ENCODE assay signal across 1 cellular context in the genomic region with DNA sequence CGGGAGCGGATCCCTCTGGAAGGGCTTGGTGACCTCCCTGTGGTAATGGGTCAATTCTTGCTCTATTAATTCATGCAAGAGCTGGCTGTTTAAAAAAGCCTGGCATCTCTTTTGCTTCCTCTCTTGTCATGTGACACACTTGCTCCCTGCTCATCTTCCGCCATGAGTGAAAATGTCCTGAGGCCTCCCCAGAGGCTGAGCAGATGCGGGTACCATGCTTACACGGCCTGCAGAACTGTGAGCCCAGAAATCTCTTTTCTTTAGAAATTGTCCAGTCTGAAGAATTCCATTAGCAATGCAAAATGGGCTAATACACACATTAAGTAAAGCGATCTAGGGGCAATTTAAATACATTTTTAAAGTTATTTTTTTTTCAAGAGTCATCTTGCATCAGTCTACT.
TF ChIP-seq lines count a peak whose summit lies in the region.

No MANE protein-coding gene starts in this region.

TF ChIP-seq in K562, 482 proteins besides CTCF, POLR2A, EP300 and RAD21 (continued from another document):
- TF ChIP-seq ZHX1 (conservative IDR thresholded peaks at IDR 0.05; ENCODE audit: low read length): no peak
- TF ChIP-seq RFX1 (IDR thresholded peaks at IDR 0.05): no peak
